In genomic region chr2:85647823-85648526, GRCh38 we compare ENCODE assay signal across 1 cellular context.
TF ChIP-seq lines count a peak whose summit lies in the region.

No MANE protein-coding gene starts in this region.

TF ChIP-seq in K562, 482 proteins besides CTCF, POLR2A, EP300 and RAD21:
- TF ChIP-seq PML (IDR thresholded peaks at IDR 0.05; ENCODE audit: low read length) = 0 out of 2 replicates have a peak, but pooled peaks have one; percentile 0
- TF ChIP-seq MTA2 (IDR thresholded peaks at IDR 0.05; ENCODE audit: low read depth) = no peak
- no peak for TF ChIP-seq ZNF354B (CRISPR knock-in tag; IDR thresholded peaks at IDR 0.05)
- TF ChIP-seq KLF6 (CRISPR knock-in tag; IDR thresholded peaks at IDR 0.05; ENCODE audit: borderline replicate concordance) = no peak
TF ChIP-seq in K562: peak in this region for 1.
